Comparison of ENCODE assay signal across 8 cellular contexts in genomic region chrX:40173662-40174593, GRCh38.
A peak's percentile ranks its signal among the peaks of the same experiment; 100 is the strongest.
DNase-seq lines count a peak whose midpoint lies in the region; ATAC-seq and TF ChIP-seq lines count a peak whose summit lies in the region.

No MANE protein-coding gene starts in this region.

- peaks cover 15% of the 10 kb centered on the region for H3K79me2 ChIP-seq in DOHH2 (ENCODE audit: control insufficient read depth, low read length)
- peaks cover 38% of the 10 kb centered on the region for H3K79me2 ChIP-seq in MM.1S (ENCODE audit: low read length)

- no peak for TF ChIP-seq POLR2A in uterus (IDR thresholded peaks at IDR 0.05)

- peak overlapping the region; percentile 92 for H3K4me2 ChIP-seq in DOHH2 (ENCODE audit: low read length)
- H3K4me2 ChIP-seq in MM.1S (ENCODE audit: low read depth, low read length), result peak overlapping the region; percentile 84

- H3F3A ChIP-seq in DOHH2 (ENCODE audit: control insufficient read depth, insufficient read depth) (peaks cover 20% of the 10 kb centered on the region), MM.1S (ENCODE audit: insufficient read depth, low read length) (peaks cover 17% of the 10 kb centered on the region)

- H4K20me1 ChIP-seq in DOHH2 (ENCODE audit: control insufficient read depth, insufficient read depth, low read depth, low read length) (no peaks in the 10 kb centered on the region), MM.1S (ENCODE audit: insufficient read depth, low read length) (no peaks in the 10 kb centered on the region)

- DNase-seq in MM.1S, result peak; percentile 79
- DNase-seq in activated CD4-positive, alpha-beta T cell treated with anti-CD3 and anti-CD28 coated beads for 36 hours, result peak; percentile 82
- DNase-seq in ecto neural progenitor cell (ENCODE audit: low spot score), result peak; percentile 71
- peak; percentile 37 for DNase-seq in nephron progenitor cell
- DNase-seq in uterus, result peak; percentile 37 to 59
- DNase-seq in GM03348 (ENCODE audit: low spot score), result no peak
- no peak for DNase-seq in NCI-H82 (lab: John Stamatoyannopoulos, UW)

- H3K36me3 ChIP-seq in DOHH2 (ENCODE audit: control insufficient read depth, low read length), result no peaks in the 10 kb centered on the region
- no peaks in the 10 kb centered on the region for H3K36me3 ChIP-seq in MM.1S (replicated peaks; ENCODE audit: insufficient read depth, low read length)
- no peaks in the 10 kb centered on the region for H3K36me3 ChIP-seq in uterus

- H3K36me3 Mint-ChIP-seq in activated CD4-positive, alpha-beta T cell treated with anti-CD3 and anti-CD28 coated beads for 36 hours (ENCODE audit: low read depth), result peaks cover 8% of the 10 kb centered on the region
- H3K36me3 Mint-ChIP-seq in nephron progenitor cell (ENCODE audit: low read depth), result no peaks in the 10 kb centered on the region

- POLR2A ChIA-PET in activated CD4-positive, alpha-beta T cell treated with anti-CD3 and anti-CD28 coated beads for 36 hours (lab: Charles Lee), result interaction anchor here (0.8 to 1.3 kb wide), 3 partner anchors 69 to 352 kb away, joined by 3 to 5 read pairs (median 3); no protein-coding TSS in a partner anchor

- H2AFZ ChIP-seq in MM.1S (ENCODE audit: low read length), result 0 out of 2 replicates have a peak overlapping the region, but pooled peaks have one; percentile 31

- no peak for TF ChIP-seq CTCF in DOHH2 (IDR thresholded peaks at IDR 0.05; ENCODE audit: low read depth, low read length, poor library complexity, severe bottlenecking)
- TF ChIP-seq CTCF in MM.1S (IDR thresholded peaks at IDR 0.05; ENCODE audit: low read length), result peak; percentile 15; the same call in 1 of the 2 replicates
- no peak for TF ChIP-seq CTCF in nephron progenitor cell (IDR thresholded peaks at IDR 0.05)
- no peak for TF ChIP-seq CTCF in uterus (IDR thresholded peaks at IDR 0.05)

- intact Hi-C loops in activated CD4-positive, alpha-beta T cell treated with anti-CD3 and anti-CD28 coated beads for 36 hours (cut with DNase I, micrococcal nuclease), result loop anchor here (1.0 to 5.0 kb wide), 12 partner anchors 67 to 1373 kb away; partner anchors contain the start of genes DDX3X (in 1 of the 2) and MID1IP1 (in 1 of the 2)
- intact Hi-C loops in uterus (cut with DNase I; ENCODE audit: low total_unique reads), result loop anchor here (5.0 to 10.0 kb wide), 2 partner anchors 91 to 162 kb away; no protein-coding TSS in a partner anchor

- peaks cover 73% of the 10 kb centered on the region for H3K4me1 ChIP-seq in DOHH2 (ENCODE audit: control insufficient read depth, low read length)
- peaks cover 10% of the 10 kb centered on the region for H3K4me1 ChIP-seq in MM.1S (ENCODE audit: low read length)
- peaks cover 0 to 7% of the 10 kb centered on the region in 2 donors for H3K4me1 ChIP-seq in uterus

- CTCF ChIA-PET in activated CD4-positive, alpha-beta T cell treated with anti-CD3 and anti-CD28 coated beads for 36 hours (lab: Charles Lee), result no interaction called here

- H3K27me3 ChIP-seq in DOHH2 (ENCODE audit: control insufficient read depth, low read length) (no peaks in the 10 kb centered on the region), MM.1S (replicated peaks; ENCODE audit: insufficient read depth, low read length) (no peaks in the 10 kb centered on the region), uterus (no peaks in the 10 kb centered on the region)

- H3K9me3 ChIP-seq in DOHH2 (ENCODE audit: control insufficient read depth, insufficient read depth, low read length) (no peaks in the 10 kb centered on the region), MM.1S (replicated peaks; ENCODE audit: insufficient read depth, low read length) (no peaks in the 10 kb centered on the region), uterus (no peaks in the 10 kb centered on the region)

- H3K4me3 ChIP-seq in DOHH2 (ENCODE audit: low read length), result peak overlapping the region; percentile 85
- H3K4me3 ChIP-seq in MM.1S (ENCODE audit: low read length), result peak overlapping the region; percentile 68
- no peak overlapping the region for H3K4me3 ChIP-seq in uterus

- H3K27ac ChIP-seq in DOHH2 (ENCODE audit: low read depth, low read length), result peak overlapping the region; percentile 95
- H3K27ac ChIP-seq in MM.1S (ENCODE audit: low read length), result peak overlapping the region; percentile 95
- H3K27ac ChIP-seq in uterus, result peak overlapping the region; percentile 91 to 93

- H3K9me3 Mint-ChIP-seq in activated CD4-positive, alpha-beta T cell treated with anti-CD3 and anti-CD28 coated beads for 36 hours (ENCODE audit: low read depth), result no peaks in the 10 kb centered on the region
- peaks cover 17% of the 10 kb centered on the region for H3K9me3 Mint-ChIP-seq in nephron progenitor cell

- H3K4me3 Mint-ChIP-seq in activated CD4-positive, alpha-beta T cell treated with anti-CD3 and anti-CD28 coated beads for 36 hours, result peak overlapping the region; percentile 80
- H3K4me3 Mint-ChIP-seq in nephron progenitor cell, result peak overlapping the region; percentile 79

- peak; percentile 24 for ATAC-seq in activated CD4-positive, alpha-beta T cell treated with anti-CD3 and anti-CD28 coated beads for 36 hours

- peaks cover 31% of the 10 kb centered on the region for H3K4me1 Mint-ChIP-seq in activated CD4-positive, alpha-beta T cell treated with anti-CD3 and anti-CD28 coated beads for 36 hours
- peaks cover 59% of the 10 kb centered on the region for H3K4me1 Mint-ChIP-seq in nephron progenitor cell

- peak overlapping the region; percentile 99 for H3K27ac Mint-ChIP-seq in activated CD4-positive, alpha-beta T cell treated with anti-CD3 and anti-CD28 coated beads for 36 hours
- peak overlapping the region; percentile 96 for H3K27ac Mint-ChIP-seq in nephron progenitor cell

- peak overlapping the region; percentile 97 for H3K9ac ChIP-seq in MM.1S (ENCODE audit: low read length)

- no peaks in the 10 kb centered on the region for H3K27me3 Mint-ChIP-seq in activated CD4-positive, alpha-beta T cell treated with anti-CD3 and anti-CD28 coated beads for 36 hours
- H3K27me3 Mint-ChIP-seq in nephron progenitor cell (ENCODE audit: low read depth, poor library complexity), result peaks cover 19% of the 10 kb centered on the region

- H3K9me2 ChIP-seq in DOHH2 (replicated peaks; ENCODE audit: control insufficient read depth, low read length) (no peaks in the 10 kb centered on the region), MM.1S (replicated peaks; ENCODE audit: insufficient read depth, low read length) (no peaks in the 10 kb centered on the region)

Comparison
In these comparisons a context has a peak if more than half of its experiments do, and no peak if none do; other contexts are left out.
1. H3K4me3 ChIP-seq: peak in DOHH2 (single experiment) and MM.1S (single experiment); none in uterus (0 of 2).
2. DNase-seq: peak in MM.1S (single experiment), activated CD4-positive, alpha-beta T cell treated with anti-CD3 and anti-CD28 coated beads for 36 hours (single experiment), ecto neural progenitor cell (single experiment), nephron progenitor cell (single experiment) and uterus (2 of 2); none in GM03348 (single experiment) and NCI-H82 (single experiment).
3. Peak in every context shown above with its lines, with median percentiles within 50 percentile points of each other: H3K27ac ChIP-seq.